21 cellular contexts compared by ENCODE assay signal in the genomic region with DNA sequence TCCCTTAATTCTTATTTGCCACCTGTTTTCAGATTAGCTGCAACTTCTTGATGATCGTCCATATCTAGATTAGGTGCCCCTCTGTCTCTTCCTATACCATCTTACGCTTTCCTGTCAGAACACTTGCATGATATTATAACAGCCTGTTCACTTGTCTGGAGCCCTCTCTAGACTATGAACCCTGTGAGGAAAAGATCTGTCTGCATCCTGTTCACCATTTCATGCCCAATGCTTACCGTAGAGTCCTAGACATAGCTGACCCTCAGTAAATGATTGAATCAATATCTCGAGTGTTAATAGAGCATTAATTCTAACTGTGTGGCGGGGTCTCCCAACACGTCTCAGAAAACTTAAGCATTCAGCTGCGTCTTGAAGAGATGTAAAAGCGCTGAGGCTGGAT.
"Had no signal": no experiment of that assay in that cellular context is flagged by ENCODE, and none has a peak within 500 bp of the region (broad histone marks: within the 10 kb centered on the region; RNA-seq: fewer than 3 reads in every experiment).

No MANE protein-coding gene starts in this region.

- H3K79me2 ChIP-seq: hepatocyte had no signal

- H3K9me3 ChIP-seq: colonic mucosa, gastroesophageal sphincter, lower lobe of right lung, mucosa of descending colon had no signal

- H3K4me1 ChIP-seq: heart left ventricle, left lung, lower lobe of right lung had no signal

- H3K4me3 ChIP-seq: colonic mucosa, esophagus squamous epithelium, gastroesophageal sphincter, heart left ventricle, hepatocyte, left lung, lower lobe of right lung, mucosa of descending colon had no signal

- H3K36me3 ChIP-seq: colonic mucosa, esophagus squamous epithelium, gastroesophageal sphincter, heart left ventricle, left lung, lower lobe of right lung had no signal

- DNase-seq: colonic mucosa; cortex of kidney; effector CD8-positive, alpha-beta T cell; effector memory CD8-positive, alpha-beta T cell; esophagus squamous epithelium; foreskin fibroblast; heart left ventricle; hypothalamus; immature natural killer cell; islet precursor cell; left cardiac atrium; left lung; left ventricle myocardium superior; lower lobe of right lung; mesenchymal stem cell; mucosa of descending colon had no signal

- H3K27me3 ChIP-seq: colonic mucosa, esophagus squamous epithelium, gastroesophageal sphincter, heart left ventricle, hepatocyte, left lung had no signal

- H3K27ac ChIP-seq: colonic mucosa, esophagus squamous epithelium, gastroesophageal sphincter, heart left ventricle, hepatocyte, left lung, lower lobe of right lung had no signal

- FAIRE-seq: endometrium, frontal cortex had no signal

- H3K4me2 ChIP-seq: hepatocyte had no signal

- H2AFZ ChIP-seq: hepatocyte had no signal

- ATAC-seq: effector memory CD8-positive, alpha-beta T cell; esophagus mucosa; gastroesophageal sphincter; heart left ventricle; left cardiac atrium; left lung; left ventricle myocardium superior; mucosa of descending colon had no signal
